23 cellular contexts compared by ENCODE assay signal in genomic region chr7:112946350-112946749, GRCh38.
"Had no signal": no experiment of that assay in that cellular context is flagged by ENCODE, and none has a peak within 500 bp of the region (broad histone marks: within the 10 kb centered on the region; RNA-seq: fewer than 3 reads in every experiment).

No MANE protein-coding gene starts in this region.

- H3K4me1 Mint-ChIP-seq: activated CD4-positive, alpha-beta T cell treated with anti-CD3 and anti-CD28 coated beads, Interleukin-2, amount 10 ng/mL, durations not matched to agents 24 days and 14 days; activated T-helper 17 cell treated with anti-CD3 and anti-CD28 coated beads, Interleukin-2, amount 50 U/mL, for 72 hours; nephron had no signal

- H3K9me3 Mint-ChIP-seq: activated CD4-positive, alpha-beta T cell treated with anti-CD3 and anti-CD28 coated beads, Interleukin-2, amount 10 ng/mL, durations not matched to agents 24 days and 14 days; activated CD8-positive, alpha-beta T cell treated with anti-CD3 and anti-CD28 coated beads for 36 hours; activated naive CD8-positive, alpha-beta T cell treated with anti-CD3 and anti-CD28 coated beads for 36 hours; activated T-helper 17 cell treated with anti-CD3 and anti-CD28 coated beads, Interleukin-2, amount 50 U/mL, for 72 hours; nephron; T-helper 2 cell treated with Interferon-gamma antibody and Interleukin-4, amounts not matched to agents 5 μg/mL and 100 μg/mL, for 36 hours had no signal

- H3K4me3 ChIP-seq: cardiac muscle cell, left lung, smooth muscle cell had no signal

- H3K36me3 Mint-ChIP-seq: activated naive CD8-positive, alpha-beta T cell treated with anti-CD3 and anti-CD28 coated beads for 36 hours had no signal

- H3K27ac ChIP-seq: cardiac muscle cell, left lung, parathyroid adenoma had no signal

- H3K36me3 ChIP-seq: cardiac muscle cell, left lung had no signal

- ATAC-seq: activated CD8-positive, alpha-beta T cell treated with anti-CD3 and anti-CD28 coated beads for 36 hours; activated T-helper 17 cell treated with anti-CD3 and anti-CD28 coated beads, Interleukin-2, amount 50 U/mL, for 72 hours; left lung; sciatic nerve had no signal

- H3K27ac Mint-ChIP-seq: activated CD4-positive, alpha-beta T cell treated with anti-CD3 and anti-CD28 coated beads, Interleukin-2, amount 10 ng/mL, durations not matched to agents 24 days and 14 days; activated CD8-positive, alpha-beta T cell treated with anti-CD3 and anti-CD28 coated beads for 36 hours; activated naive CD8-positive, alpha-beta T cell treated with anti-CD3 and anti-CD28 coated beads for 36 hours; activated T-helper 17 cell treated with anti-CD3 and anti-CD28 coated beads, Interleukin-2, amount 50 U/mL, for 72 hours; nephron; T-helper 2 cell treated with Interferon-gamma antibody and Interleukin-4, amounts not matched to agents 5 μg/mL and 100 μg/mL, for 36 hours had no signal

- H3K4me1 ChIP-seq: left lung, parathyroid adenoma had no signal

- DNase-seq: activated CD4-positive, alpha-beta T cell treated with anti-CD3 and anti-CD28 coated beads, Interleukin-2, amount 10 ng/mL, durations not matched to agents 24 days and 14 days; activated CD8-positive, alpha-beta T cell treated with anti-CD3 and anti-CD28 coated beads for 36 hours; activated naive CD4-positive, alpha-beta T cell; activated naive CD8-positive, alpha-beta T cell treated with anti-CD3 and anti-CD28 coated beads for 36 hours; activated T-cell treated with anti-CD3 and anti-CD28 coated beads, Interleukin-2, amount 50 U/mL, for 1 hour; amygdala; dermis blood vessel endothelial cell; effector memory CD4-positive, alpha-beta T cell; foreskin melanocyte; glutamatergic neuron; hippocampal formation; kidney; left lung; midbrain; stimulated activated CD4-positive, alpha-beta T cell treated with anti-CD3 and anti-CD28 coated beads, Interleukin-4, amount 100 ng/mL, for 24 hours; stimulated activated naive CD4-positive, alpha-beta T cell had no signal

- H3K4me3 Mint-ChIP-seq: activated CD4-positive, alpha-beta T cell treated with anti-CD3 and anti-CD28 coated beads, Interleukin-2, amount 10 ng/mL, durations not matched to agents 24 days and 14 days; activated CD8-positive, alpha-beta T cell treated with anti-CD3 and anti-CD28 coated beads for 36 hours; activated naive CD8-positive, alpha-beta T cell treated with anti-CD3 and anti-CD28 coated beads for 36 hours; activated T-helper 17 cell treated with anti-CD3 and anti-CD28 coated beads, Interleukin-2, amount 50 U/mL, for 72 hours; nephron; T-helper 2 cell treated with Interferon-gamma antibody and Interleukin-4, amounts not matched to agents 5 μg/mL and 100 μg/mL, for 36 hours had no signal

- H3K9me3 ChIP-seq: left lung had no signal

- H3K27me3 ChIP-seq: cardiac muscle cell had no signal
